ENCODE assay signal across 17 cellular contexts in genomic region chr4:47939456-47939855, GRCh38. TPM values are rescaled to one million over a fixed set of nuclear protein-coding genes. Genes with fewer than 3 reads are reported as not detected.
DNase-seq lines count a peak whose midpoint lies in the region; ATAC-seq and TF ChIP-seq lines count a peak whose summit lies in the region.
"Had no signal": no experiment of that assay in that cellular context is flagged by ENCODE, and none has a peak within 500 bp of the region (broad histone marks: within the 10 kb centered on the region; RNA-seq: fewer than 3 reads in every experiment).

No MANE protein-coding gene starts in this region.

- no peak for TF ChIP-seq POLR2A in vagina (IDR thresholded peaks at IDR 0.05)

- no peak overlapping the region for H3K4me3 ChIP-seq in vagina
- H3K4me3 ChIP-seq: BLaER1, GM23338 had no signal

- H3K36me3 ChIP-seq in vagina = no peaks in the 10 kb centered on the region
- H3K36me3 ChIP-seq: BLaER1 had no signal

- intact Hi-C loops in vagina (cut with DNase I) = no loop called here

- no peaks in the 10 kb centered on the region for H3K4me1 ChIP-seq in vagina
- H3K4me1 ChIP-seq: BLaER1 had no signal

- TF ChIP-seq CTCF in 22Rv1 (IDR thresholded peaks at IDR 0.05) (no peak), vagina (IDR thresholded peaks at IDR 0.05) (no peak)

- DNase-seq in HT-29 (ENCODE audit: low spot score) (peak; percentile 62), left kidney (ENCODE audit: low read depth, low spot score) (peak; percentile 36), renal cortical epithelial cell (ENCODE audit: low read depth) (peak; percentile 15), vagina (ENCODE audit: extremely low spot score in 2 of 2) (no peak), islet precursor cell (no peak)
- DNase-seq in stimulated activated CD4-positive, alpha-beta T cell treated with anti-CD3 and anti-CD28 coated beads, Interleukin-15, amount 100 ng/mL, for 24 hours = no peak
- DNase-seq: 8988T; CD8-positive, alpha-beta T cell; DMS79 treated with DMSO at 0.1 percent for 48 hours; GF-D8; HCEC 1CT; IMR-90 had no signal

- H3K27ac ChIP-seq in 22Rv1 (peak overlapping the region; percentile 7; the same call in 1 of the 2 replicates), vagina (no peak overlapping the region)
- H3K27ac ChIP-seq: BLaER1, HL-60 had no signal

- H3K27me3 ChIP-seq in vagina = no peaks in the 10 kb centered on the region
- H3K27me3 ChIP-seq: BLaER1 had no signal

- no peaks in the 10 kb centered on the region for H3K9me3 ChIP-seq in vagina
- H3K9me3 ChIP-seq: BLaER1 had no signal

- no peak for ATAC-seq in HG02884 (IDR thresholded peaks at IDR 0.05; ENCODE audit: unreplicated experiment)
- ATAC-seq: CD8-positive, alpha-beta T cell; GM23338 had no signal

RNA-seq across cellular contexts. Expression of gene NFXL1, which starts 25.1 kb away (rescaled TPM):
- 7.9 and 13.2 TPM in 2 replicates for total RNA-seq in HT-29 (2014; rRNA removed; shearing (Covaris generic))
- total RNA-seq in renal cortical epithelial cell (6.8 and 17.3 TPM in 2 replicates), vagina (36.6 TPM)

Comparison
In these comparisons a context has a peak if more than half of its experiments do, and no peak if none do; other contexts are left out.
1. DNase-seq: peak in HT-29 (single experiment), left kidney (single experiment) and renal cortical epithelial cell (single experiment); none in vagina (0 of 2), stimulated activated CD4-positive, alpha-beta T cell treated with anti-CD3 and anti-CD28 coated beads, Interleukin-15, amount 100 ng/mL, for 24 hours (single experiment) and islet precursor cell (single experiment).